Comparison of ENCODE assay signal across 10 cellular contexts in the genomic region with DNA sequence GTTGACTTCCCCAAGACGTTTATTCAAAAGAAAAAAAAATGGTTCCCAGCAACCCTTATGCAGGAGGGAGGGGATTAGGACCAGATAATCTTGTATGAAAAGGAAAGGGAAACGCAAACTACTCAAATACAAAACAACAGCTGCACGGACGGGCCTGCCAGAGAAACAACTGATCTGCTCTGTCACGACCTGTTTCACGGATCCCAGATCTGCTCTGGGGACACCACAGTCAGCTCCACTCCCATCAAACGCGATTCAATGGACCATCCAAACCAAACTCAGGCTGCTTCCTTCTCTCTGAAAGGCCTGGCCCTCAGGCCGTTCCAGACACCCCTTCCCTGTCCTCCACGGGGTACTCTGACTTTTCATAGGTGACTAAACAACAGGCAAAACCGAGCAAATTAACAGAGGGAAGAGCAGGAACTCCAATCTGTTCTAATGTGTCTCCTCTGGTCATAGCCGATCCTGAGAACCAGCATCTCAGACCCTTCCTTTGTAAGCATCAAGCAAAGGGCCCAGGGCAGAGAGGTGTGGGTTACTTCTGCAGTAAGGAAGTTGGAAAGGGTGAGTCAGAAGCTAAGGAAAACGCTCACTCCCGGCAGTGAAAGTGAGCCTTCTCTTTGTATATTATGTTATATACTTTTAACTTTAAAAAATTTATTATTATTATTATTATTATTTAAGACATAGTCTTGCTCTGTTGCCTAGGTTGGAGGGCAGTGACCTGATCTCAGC.
DNase-seq lines count a peak whose midpoint lies in the region; ATAC-seq and TF ChIP-seq lines count a peak whose summit lies in the region.
"Had no signal": no experiment of that assay in that cellular context is flagged by ENCODE, and none has a peak within 500 bp of the region (broad histone marks: within the 10 kb centered on the region; RNA-seq: fewer than 3 reads in every experiment).

No MANE protein-coding gene starts in this region.

- DNase-seq in RWPE2 (ENCODE audit: low spot score), result no peak
- peak; percentile 39 to 57 for DNase-seq in fibroblast of lung (ENCODE audit: low read depth in 2 of 2)
- DNase-seq in upper lobe of right lung, result no peak
- no peak for DNase-seq in stimulated activated CD4-positive, alpha-beta T cell treated with anti-CD3 and anti-CD28 coated beads, Interleukin-2, amount 100 ng/mL, for 24 hours
- no peak for DNase-seq in activated CD4-positive, alpha-beta T cell treated with anti-CD3 and anti-CD28 coated beads, Interleukin-2, amount 50 U/mL, for 1 hour
- DNase-seq in SKM-1 (lab: John Stamatoyannopoulos, UW; ENCODE audit: unreplicated experiment), result no peak
- DNase-seq: activated naive CD4-positive, alpha-beta T cell treated with anti-CD3 and anti-CD28 coated beads, Interleukin-2, amount 50 U/mL, for 16 hours; PC-9; posterior cingulate gyrus had no signal

- TF ChIP-seq CTCF in RWPE2 (IDR thresholded peaks at IDR 0.05; ENCODE audit: poor library complexity, severe bottlenecking), result no peak
- no peak for TF ChIP-seq CTCF in fibroblast of lung (conservative IDR thresholded peaks at IDR 0.05 in 1 of 2, IDR thresholded peaks at IDR 0.05 in 1 of 2; ENCODE audit: low read depth in 1 of 2, low read length in 2 of 2)
- TF ChIP-seq CTCF in nephron (IDR thresholded peaks at IDR 0.05; ENCODE audit: unreplicated experiment in 3 of 3), result no peak
- TF ChIP-seq CTCF in upper lobe of right lung (IDR thresholded peaks at IDR 0.05), result no peak

- peaks cover 19% of the 10 kb centered on the region for H3K36me3 ChIP-seq in RWPE2 (ENCODE audit: low read depth)
- H3K36me3 ChIP-seq in fibroblast of lung (ENCODE audit: control insufficient read depth, insufficient read depth, low read length), result no peaks in the 10 kb centered on the region
- H3K36me3 ChIP-seq in upper lobe of right lung, result peaks cover 4% of the 10 kb centered on the region

- H3K9me3 Mint-ChIP-seq in nephron, result no peaks in the 10 kb centered on the region

- H3K4me2 ChIP-seq in fibroblast of lung (ENCODE audit: extremely low read depth, insufficient read depth, low read length), result peak overlapping the region; percentile 84
- H3K4me2 ChIP-seq: PC-9 had no signal

- no peaks in the 10 kb centered on the region for H3K27me3 Mint-ChIP-seq in nephron (ENCODE audit: low read depth)

- no peaks in the 10 kb centered on the region for H4K20me1 ChIP-seq in fibroblast of lung (ENCODE audit: control insufficient read depth, extremely low read depth, insufficient read depth, low read length)

- H3K27me3 ChIP-seq in RWPE2 (ENCODE audit: insufficient read depth, poor library complexity, severe bottlenecking) (no peaks in the 10 kb centered on the region), fibroblast of lung (ENCODE audit: control insufficient read depth, insufficient read depth, low read length) (no peaks in the 10 kb centered on the region), upper lobe of right lung (no peaks in the 10 kb centered on the region)

- peak overlapping the region; percentile 97 to 100 (median 100) for H3K27ac Mint-ChIP-seq in nephron

- H3K4me3 Mint-ChIP-seq in nephron, result peak overlapping the region; percentile 22 to 46 (median 41)

- H3K27ac ChIP-seq in RWPE2 (ENCODE audit: poor library complexity, severe bottlenecking), result peak overlapping the region; percentile 33
- H3K27ac ChIP-seq in fibroblast of lung (ENCODE audit: insufficient read depth, low read length), result peak overlapping the region; percentile 72
- H3K27ac ChIP-seq in upper lobe of right lung, result peak overlapping the region; percentile 59
- H3K27ac ChIP-seq: PC-9 had no signal

- intact Hi-C loops in upper lobe of right lung (cut with DNase I), result no loop called here

- H3K36me3 Mint-ChIP-seq in nephron (ENCODE audit: low read depth), result peaks cover 7% of the 10 kb centered on the region

- H3K79me2 ChIP-seq in fibroblast of lung (ENCODE audit: control insufficient read depth, insufficient read depth, low read length), result no peaks in the 10 kb centered on the region

- H3K4me1 ChIP-seq in RWPE2 (ENCODE audit: insufficient read depth, poor library complexity, severe bottlenecking), result peaks cover 18% of the 10 kb centered on the region
- H3K4me1 ChIP-seq in fibroblast of lung (ENCODE audit: control insufficient read depth, extremely low read depth, insufficient read depth, low read length), result peaks cover 7% of the 10 kb centered on the region
- peaks cover 9% of the 10 kb centered on the region for H3K4me1 ChIP-seq in upper lobe of right lung

- H3K4me1 Mint-ChIP-seq in nephron, result peaks cover 62% of the 10 kb centered on the region

- H3K4me3 ChIP-seq in RWPE2 (ENCODE audit: severe bottlenecking) (no peak overlapping the region), fibroblast of lung (replicated peaks in 1 of 4; ENCODE audit: control extremely low read depth in 1 of 4, insufficient read depth in 1 of 4, low read depth in 3 of 4, low read length in 4 of 4) (peak overlapping the region in 3 of 4 experiments; percentile 21 to 22 (median 22)), upper lobe of right lung (no peak overlapping the region)
- H3K4me3 ChIP-seq: PC-9 had no signal

- peak overlapping the region; percentile 67 for H2AFZ ChIP-seq in fibroblast of lung (ENCODE audit: low read length)
- H2AFZ ChIP-seq: PC-9 had no signal

- H3K9me3 ChIP-seq in RWPE2 (ENCODE audit: severe bottlenecking) (no peaks in the 10 kb centered on the region), fibroblast of lung (ENCODE audit: control insufficient read depth, insufficient read depth, low read depth, low read length) (no peaks in the 10 kb centered on the region), upper lobe of right lung (no peaks in the 10 kb centered on the region)

- peak overlapping the region; percentile 45 for H3K9ac ChIP-seq in fibroblast of lung (ENCODE audit: insufficient read depth, low read length)

- ATAC-seq in RWPE2 (ENCODE audit: low read depth) (peak; percentile 61; the same call in 2 of the 3 replicates), upper lobe of right lung (no peak)

Comparison
In these comparisons a context has a peak if more than half of its experiments do, and no peak if none do; other contexts are left out.
1. DNase-seq: peak in fibroblast of lung (2 of 2); none in RWPE2 (single experiment), upper lobe of right lung (single experiment), stimulated activated CD4-positive, alpha-beta T cell treated with anti-CD3 and anti-CD28 coated beads, Interleukin-2, amount 100 ng/mL, for 24 hours (0 of 2), activated CD4-positive, alpha-beta T cell treated with anti-CD3 and anti-CD28 coated beads, Interleukin-2, amount 50 U/mL, for 1 hour (single experiment) and SKM-1 (single experiment).
2. H3K4me3 ChIP-seq: peak in fibroblast of lung (3 of 4); none in RWPE2 (single experiment) and upper lobe of right lung (single experiment).
3. Peak in every context shown above with its lines, with median percentiles within 50 percentile points of each other: H3K27ac ChIP-seq.